In the genomic region with DNA sequence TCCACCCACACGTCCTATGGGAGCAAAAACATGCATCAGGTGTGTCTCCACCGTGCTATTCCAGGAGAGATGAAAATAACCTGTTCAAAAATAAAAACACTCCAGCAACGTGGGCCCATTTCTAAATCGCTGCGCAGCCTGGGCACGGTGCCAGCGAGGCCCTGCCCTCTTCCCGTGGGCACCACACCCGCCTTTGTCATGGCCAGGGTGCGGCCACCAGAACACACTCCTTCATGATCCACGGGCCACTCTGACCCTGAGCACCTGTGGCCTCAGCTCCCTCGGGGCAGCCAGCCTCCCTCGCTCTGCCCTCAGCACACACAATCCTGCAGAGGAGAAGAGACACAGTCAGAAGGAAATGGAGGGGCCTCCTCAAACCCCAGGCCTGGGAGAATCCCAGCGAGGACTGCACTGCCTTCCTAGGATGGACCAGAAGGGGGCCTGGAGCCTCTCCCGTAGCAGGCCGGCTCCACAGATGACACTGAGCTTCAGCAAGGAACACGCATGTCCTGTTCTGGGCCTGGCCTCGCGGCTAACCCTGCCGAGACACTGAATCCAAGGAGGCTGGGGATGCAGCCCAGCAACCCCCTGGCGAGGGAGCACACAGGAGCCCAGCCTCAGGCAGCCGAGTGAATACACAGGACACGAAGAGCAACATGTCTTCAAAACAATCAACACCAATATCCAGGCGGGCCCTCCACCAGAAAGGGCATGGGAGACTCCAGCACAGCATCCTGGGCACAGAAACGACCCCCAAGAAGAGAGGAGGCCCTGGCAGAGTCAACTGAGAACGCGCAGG, we compare ENCODE assay signal across 10 cellular contexts.
A peak's percentile ranks its signal among the peaks of the same experiment; 100 is the strongest.
DNase-seq lines count a peak whose midpoint lies in the region; ATAC-seq and TF ChIP-seq lines count a peak whose summit lies in the region.
"Had no signal": no experiment of that assay in that cellular context is flagged by ENCODE, and none has a peak within 500 bp of the region (broad histone marks: within the 10 kb centered on the region; RNA-seq: fewer than 3 reads in every experiment).

No MANE protein-coding gene starts in this region.

- WGBS in psoas muscle, 3 donors, result 61 to 66% (median 66%) methylated on average over 27 of the region's 27 CpGs

- intact Hi-C loops in psoas muscle (cut with DNase I), result no loop called here

- H3K4me2 ChIP-seq in fibroblast of lung (ENCODE audit: extremely low read depth, insufficient read depth, low read length), result no peak overlapping the region

- H2AFZ ChIP-seq in fibroblast of lung (ENCODE audit: low read length), result no peak overlapping the region
- H2AFZ ChIP-seq: parathyroid adenoma had no signal

- H4K20me1 ChIP-seq in fibroblast of lung (ENCODE audit: control insufficient read depth, extremely low read depth, insufficient read depth, low read length), result no peaks in the 10 kb centered on the region

- H3K79me2 ChIP-seq in fibroblast of lung (ENCODE audit: control insufficient read depth, insufficient read depth, low read length), result no peaks in the 10 kb centered on the region
- H3K79me2 ChIP-seq: parathyroid adenoma had no signal

- TF ChIP-seq CTCF in fibroblast of lung (conservative IDR thresholded peaks at IDR 0.05 in 1 of 2, IDR thresholded peaks at IDR 0.05 in 1 of 2; ENCODE audit: low read depth in 1 of 2, low read length in 2 of 2) (peak; percentile 5 to 46), psoas muscle (IDR thresholded peaks at IDR 0.05) (peak; percentile 20)

- H3K4me3 ChIP-seq in fibroblast of lung (replicated peaks in 1 of 4; ENCODE audit: control extremely low read depth in 1 of 4, insufficient read depth in 1 of 4, low read depth in 3 of 4, low read length in 4 of 4) (no peak overlapping the region), psoas muscle (no peak overlapping the region)

- H3K36me3 ChIP-seq in fibroblast of lung (ENCODE audit: control insufficient read depth, insufficient read depth, low read length) (no peaks in the 10 kb centered on the region), psoas muscle (ENCODE audit: insufficient read depth in 1 of 2, low read depth in 1 of 2) (peaks cover 0 to 10% of the 10 kb centered on the region in 2 donors)

- no peak overlapping the region for H3K9ac ChIP-seq in fibroblast of lung (ENCODE audit: insufficient read depth, low read length)
- H3K9ac ChIP-seq: parathyroid adenoma had no signal

- DNase-seq in COLO668 (lab: John Stamatoyannopoulos, UW; ENCODE audit: unreplicated experiment) (peak; percentile 83), NCI-H69 (lab: John Stamatoyannopoulos, UW) (peak; percentile 71), fibroblast of lung (ENCODE audit: low read depth in 2 of 2) (peak in 1 of 2 donors; percentile 27), psoas muscle (no peak), DMS79 treated with DMSO at 0.1 percent for 48 hours (lab: John Stamatoyannopoulos, UW) (no peak)
- DNase-seq in activated CD4-positive, alpha-beta T cell treated with anti-CD3 and anti-CD28 coated beads, Interleukin-2, amount 50 U/mL, for 48 hours, result no peak
- DNase-seq: NCI-H1694 had no signal

- no peaks in the 10 kb centered on the region for H3K27me3 ChIP-seq in fibroblast of lung (ENCODE audit: control insufficient read depth, insufficient read depth, low read length)
- H3K27me3 ChIP-seq in psoas muscle (ENCODE audit: insufficient read depth in 3 of 3, low read length in 2 of 3), result no peaks in the 10 kb centered on the region

- no peak overlapping the region for H3K27ac ChIP-seq in fibroblast of lung (ENCODE audit: insufficient read depth, low read length)
- no peak overlapping the region for H3K27ac ChIP-seq in psoas muscle
- H3K27ac ChIP-seq: parathyroid adenoma had no signal

- H3K9me3 ChIP-seq in fibroblast of lung (ENCODE audit: control insufficient read depth, insufficient read depth, low read depth, low read length) (peaks cover 3% of the 10 kb centered on the region), psoas muscle (no peaks in the 10 kb centered on the region)

- H3K4me1 ChIP-seq in fibroblast of lung (ENCODE audit: control insufficient read depth, extremely low read depth, insufficient read depth, low read length), result no peaks in the 10 kb centered on the region
- peaks cover 6% of the 10 kb centered on the region for H3K4me1 ChIP-seq in psoas muscle
- H3K4me1 ChIP-seq: parathyroid adenoma had no signal

- ATAC-seq in psoas muscle (peak; percentile 31 to 54 (median 38)), GM21390 (IDR thresholded peaks at IDR 0.05; ENCODE audit: unreplicated experiment) (no peak), GM18873 (IDR thresholded peaks at IDR 0.05; ENCODE audit: low FRiP score, unreplicated experiment) (no peak)

Comparison
In these comparisons a context has a peak if more than half of its experiments do, and no peak if none do; other contexts are left out.
1. DNase-seq: peak in COLO668 (single experiment) and NCI-H69 (single experiment); none in psoas muscle (0 of 2), activated CD4-positive, alpha-beta T cell treated with anti-CD3 and anti-CD28 coated beads, Interleukin-2, amount 50 U/mL, for 48 hours (0 of 2) and DMS79 treated with DMSO at 0.1 percent for 48 hours (single experiment).
2. ATAC-seq: peak in psoas muscle (4 of 4); none in GM21390 (single experiment) and GM18873 (single experiment).